ENCODE assay signal across 13 cellular contexts in genomic region chr5:137487600-137487999, GRCh38. TPM values are rescaled to one million over a fixed set of nuclear protein-coding genes. Genes with fewer than 3 reads are reported as not detected.
DNase-seq lines count a peak whose midpoint lies in the region; ATAC-seq lines count a peak whose summit lies in the region.
"Had no signal": no experiment of that assay in that cellular context is flagged by ENCODE, and none has a peak within 500 bp of the region (broad histone marks: within the 10 kb centered on the region; RNA-seq: fewer than 3 reads in every experiment).

No MANE protein-coding gene starts in this region.

- H3K27me3 ChIP-seq in right cardiac atrium (ENCODE audit: control insufficient read depth, insufficient read depth): no peaks in the 10 kb centered on the region

- H3K27ac ChIP-seq in caudate nucleus (ENCODE audit: low read depth, low read length): peak overlapping the region; percentile 79
- no peak overlapping the region for H3K27ac ChIP-seq in right cardiac atrium (ENCODE audit: low read length)
- peak overlapping the region; percentile 61 for H3K27ac ChIP-seq in substantia nigra (ENCODE audit: low read depth, low read length, poor library complexity, severe bottlenecking)

- ATAC-seq in right cardiac atrium: peak; percentile 59 to 73
- ATAC-seq in GM21723 (IDR thresholded peaks at IDR 0.05; ENCODE audit: unreplicated experiment): no peak
- ATAC-seq: left lobe of liver had no signal

- H3K4me1 ChIP-seq in right cardiac atrium (ENCODE audit: control insufficient read depth, insufficient read depth, low read length): no peaks in the 10 kb centered on the region

- DNase-seq in HS-5 (ENCODE audit: low read depth) (peak; percentile 55), caudate nucleus (lab: John Stamatoyannopoulos, UW) (peak in 7 of 61 donors; percentile 9 to 34 (median 29)), right cardiac atrium (peak in 2 of 3 donors; percentile 36 to 60), substantia nigra (lab: John Stamatoyannopoulos, UW) (peak in 10 of 49 donors; percentile 15 to 48 (median 28)), UCSD-AML1 (lab: John Stamatoyannopoulos, UW; ENCODE audit: unreplicated experiment) (no peak), NCI-H2227 (lab: John Stamatoyannopoulos, UW; ENCODE audit: unreplicated experiment) (no peak)
- no peak for DNase-seq in stimulated activated CD8-positive, alpha-beta memory T cell treated with anti-CD3 and anti-CD28 coated beads, Interleukin-4, amount 100 ng/mL, for 48 hours
- DNase-seq: cerebellar nuclear complex; COR-L47; NCI-H1436 treated with DMSO at 0.1 percent for 48 hours; stimulated activated naive CD4-positive, alpha-beta T cell treated with Interleukin-2 at 50 U/mL for 16 hours had no signal

- H3K9me3 ChIP-seq in right cardiac atrium (ENCODE audit: control insufficient read depth, low read length): no peaks in the 10 kb centered on the region

- H3K4me3 ChIP-seq in right cardiac atrium (ENCODE audit: low read length): no peak overlapping the region

- intact Hi-C loops in right cardiac atrium (cut with DNase I): no loop called here

- WGBS in right cardiac atrium: 65% methylated on average over 1 of the region's 1 CpG

RNA-seq across cellular contexts. Expression of gene SPOCK1, which starts 11.5 kb away (rescaled TPM):
- total RNA-seq in right cardiac atrium: 100 to 1,000 TPM; 107 to 186 (median 144) TPM
- 41.0 TPM for polyA plus RNA-seq in right cardiac atrium

Comparison
In these comparisons a context has a peak if more than half of its experiments do, and no peak if none do; other contexts are left out.
1. DNase-seq: peak in HS-5 (single experiment) and right cardiac atrium (2 of 3); none in UCSD-AML1 (single experiment), stimulated activated CD8-positive, alpha-beta memory T cell treated with anti-CD3 and anti-CD28 coated beads, Interleukin-4, amount 100 ng/mL, for 48 hours (single experiment) and NCI-H2227 (single experiment).